15 cellular contexts compared by ENCODE assay signal in the genomic region with DNA sequence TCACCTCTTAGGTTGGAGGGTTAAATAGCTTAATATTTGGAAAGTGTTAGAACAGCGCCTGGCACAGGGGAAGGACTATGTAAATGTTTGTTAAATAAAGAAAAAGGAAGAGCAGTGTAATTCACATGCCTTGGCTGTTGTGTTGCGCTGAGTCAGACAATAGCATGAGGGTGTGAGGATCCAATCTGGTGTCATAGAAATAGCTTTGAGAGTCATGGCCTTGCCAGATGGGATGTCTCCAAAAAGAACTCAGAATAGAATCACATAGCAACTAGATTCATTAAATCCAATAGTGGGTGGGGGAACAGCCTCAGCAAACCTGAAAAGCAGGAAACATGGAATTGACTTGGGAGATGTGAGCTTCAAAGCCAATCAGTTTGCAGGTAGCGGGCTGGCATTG. TPM values are rescaled to one million over a fixed set of nuclear protein-coding genes. Genes with fewer than 3 reads are reported as not detected.
A peak's percentile ranks its signal among the peaks of the same experiment; 100 is the strongest.
DNase-seq lines count a peak whose midpoint lies in the region; ATAC-seq, FAIRE-seq and TF ChIP-seq lines count a peak whose summit lies in the region.
"Had no signal": no experiment of that assay in that cellular context is flagged by ENCODE, and none has a peak within 500 bp of the region (broad histone marks: within the 10 kb centered on the region; RNA-seq: fewer than 3 reads in every experiment).

No MANE protein-coding gene starts in this region.

- peaks cover 34% of the 10 kb centered on the region for H3K4me1 Mint-ChIP-seq in chondrocyte (ENCODE audit: low read depth)

- no peak overlapping the region for H2AFZ ChIP-seq in HepG2 (ENCODE audit: low read length)

- H3K27me3 ChIP-seq in HepG2 (ENCODE audit: control insufficient read depth in 1 of 2, insufficient read depth in 2 of 2, low read length in 2 of 2) (peaks cover 0 to 1% of the 10 kb centered on the region in 2 experiments; a peak in 2 of 5 replicates), stomach smooth muscle (ENCODE audit: control insufficient read depth in 1 of 2, insufficient read depth in 2 of 2, low read length in 2 of 2) (no peaks in the 10 kb centered on the region)
- H3K27me3 ChIP-seq: ovary had no signal

- ATAC-seq in HepG2 = no peak
- no peak for ATAC-seq in omental fat pad (ENCODE audit: low FRiP score)
- ATAC-seq: activated CD4-positive, alpha-beta T cell treated with anti-CD3 and anti-CD28 coated beads for 36 hours had no signal

- TF ChIP-seq CTCF in chondrocyte (IDR thresholded peaks at IDR 0.05) (no peak), HepG2 (CRISPR knock-in tag; IDR thresholded peaks at IDR 0.05) (no peak), omental fat pad (IDR thresholded peaks at IDR 0.05) (no peak), GM13976 (IDR thresholded peaks at IDR 0.05; ENCODE audit: borderline replicate concordance, control extremely low read depth, extremely low read depth, insufficient read depth, missing control alignments) (no peak)

- no TSS peak for BruUV-seq in HepG2 (replicated peaks; lab: Mats Ljungman, UMichigan)

- CTCF ChIA-PET in HepG2 (lab: Yijun Ruan, JAX; ENCODE audit: low intra/inter-chr PET ratio, low total read pairs) = no interaction called here

- DNase-seq in DMS 273 (lab: John Stamatoyannopoulos, UW; ENCODE audit: unreplicated experiment) (peak; percentile 38), DMS 273 treated with DMSO at 0.1 percent for 48 hours (lab: John Stamatoyannopoulos, UW) (no peak), chondrocyte (ENCODE audit: low spot score) (no peak), HepG2 (ENCODE audit: low spot score) (no peak), omental fat pad (ENCODE audit: low spot score) (no peak), GM12892 (ENCODE audit: insufficient read length) (no peak), GM13976 (ENCODE audit: low spot score) (no peak)
- DNase-seq: activated CD4-positive, alpha-beta T cell treated with anti-CD3 and anti-CD28 coated beads for 36 hours; activated effector memory CD4-positive, alpha-beta T cell treated with Interleukin-2 at 50 U/mL for 16 hours; DMS79 treated with DMSO at 0.1 percent for 48 hours; foreskin melanocyte had no signal

- no peak overlapping the region for H3K4me3 Mint-ChIP-seq in chondrocyte (ENCODE audit: unreplicated experiment)
- H3K4me3 Mint-ChIP-seq: activated CD4-positive, alpha-beta T cell treated with anti-CD3 and anti-CD28 coated beads for 36 hours; central memory CD8-positive, alpha-beta T cell had no signal

- peak overlapping the region; percentile 56; the same call in 1 of the 2 replicates for H3K4me2 ChIP-seq in HepG2 (ENCODE audit: low read depth, low read length)

- TF ChIP-seq POLR2A in HepG2 (IDR thresholded peaks at IDR 0.05; ENCODE audit: insufficient read depth in 1 of 2, low read depth in 2 of 2, low read length in 2 of 2) (no peak), GM12892 (IDR thresholded peaks at IDR 0.05; ENCODE audit: low read depth, low read length) (no peak)

- no peak for TF ChIP-seq RAD21 in HepG2 (CRISPR knock-in tag; IDR thresholded peaks at IDR 0.05)

- in situ Hi-C loops in HepG2 (cut with HindIII; ENCODE audit: extremely low pct_ligation_motif_present, low pct_unique_long_range_greater_than_20kb) (loop anchor here (10.0 kb wide), 1 partner anchor 302 kb away; no protein-coding TSS in a partner anchor), GM13976 (cut with MboI; ENCODE audit: low sequenced_read_pairs, unreplicated experiment) (no loop called here)

- H3K4me1 ChIP-seq in HepG2 (ENCODE audit: insufficient read depth, low read length) (peaks cover 54% of the 10 kb centered on the region), stomach smooth muscle (ENCODE audit: control insufficient read depth, insufficient read depth, low read length) (peaks cover 22% of the 10 kb centered on the region)

- H3K4me3 ChIP-seq in HepG2 (replicated peaks in 1 of 3; ENCODE audit: insufficient read depth in 1 of 3, low read depth in 2 of 3, low read length in 3 of 3) (0 out of 6 replicates have a peak overlapping the region, but pooled peaks of 1 of the 3 experiments have one; percentile 18), stomach smooth muscle (ENCODE audit: low read length in 2 of 2) (no peak overlapping the region)
- H3K4me3 ChIP-seq: ovary had no signal

- no peaks in the 10 kb centered on the region for H3K36me3 ChIP-seq in HepG2 (replicated peaks in 1 of 2; ENCODE audit: control insufficient read depth in 1 of 2, insufficient read depth in 2 of 2, low read length in 2 of 2)
- H3K36me3 ChIP-seq in stomach smooth muscle (ENCODE audit: control insufficient read depth in 2 of 2, insufficient read depth in 2 of 2, low read length in 2 of 2) = no peaks in the 10 kb centered on the region
- H3K36me3 ChIP-seq: ovary had no signal

- peaks cover 10% of the 10 kb centered on the region for H3K79me2 ChIP-seq in HepG2 (ENCODE audit: insufficient read depth, low read length)

- peak overlapping the region; percentile 67 for H3K27ac Mint-ChIP-seq in chondrocyte (ENCODE audit: unreplicated experiment)
- H3K27ac Mint-ChIP-seq: activated CD4-positive, alpha-beta T cell treated with anti-CD3 and anti-CD28 coated beads for 36 hours had no signal

- FAIRE-seq in HepG2 (lab: Jason Lieb, UNC) (no peak), GM12892 (lab: Jason Lieb, UNC) (no peak)

- H3K27me3 Mint-ChIP-seq in chondrocyte (ENCODE audit: low read depth) = no peaks in the 10 kb centered on the region

- no peaks in the 10 kb centered on the region for H3K9me3 ChIP-seq in HepG2 (ENCODE audit: low read length)
- no peaks in the 10 kb centered on the region for H3K9me3 ChIP-seq in stomach smooth muscle (ENCODE audit: control insufficient read depth in 2 of 2, low read length in 2 of 2)
- H3K9me3 ChIP-seq: ovary had no signal

- TF ChIP-seq EP300 in HepG2 (IDR thresholded peaks at IDR 0.05; ENCODE audit: low read depth in 2 of 2, low read length in 2 of 2) (no peak), HepG2 (CRISPR knock-in tag; IDR thresholded peaks at IDR 0.05; ENCODE audit: borderline replicate concordance) (no peak)

- no peak overlapping the region for H3K9ac ChIP-seq in HepG2 (ENCODE audit: insufficient read depth, low read depth, low read length)
- H3K9ac ChIP-seq in stomach smooth muscle (ENCODE audit: low read length in 2 of 2) = no peak overlapping the region

- intact Hi-C loops in HepG2 (cut with micrococcal nuclease; ENCODE audit: unreplicated experiment) = no loop called here

- no peak overlapping the region for H3K27ac ChIP-seq in HepG2 (ENCODE audit: extremely low read length, insufficient read depth, low read length)
- H3K27ac ChIP-seq in stomach smooth muscle (ENCODE audit: low read length) = peak overlapping the region; percentile 74
- H3K27ac ChIP-seq: 22Rv1, ovary had no signal

- H3K9me3 Mint-ChIP-seq in chondrocyte (ENCODE audit: low read depth) = no peaks in the 10 kb centered on the region
- H3K9me3 Mint-ChIP-seq: central memory CD8-positive, alpha-beta T cell had no signal

- 32% methylated on average over 3 of the region's 3 CpGs for WGBS in HepG2 (ENCODE audit: low lambda C conversion rate)

- POLR2A ChIA-PET in HepG2 (lab: Yijun Ruan, JAX) = no interaction called here

- H3K36me3 Mint-ChIP-seq in chondrocyte (ENCODE audit: low read depth) = no peaks in the 10 kb centered on the region

- H4K20me1 ChIP-seq in HepG2 (ENCODE audit: insufficient read depth, low read length) = no peaks in the 10 kb centered on the region

RNA-seq across cellular contexts. Expression of a gene that starts 3.9 kb away (rescaled TPM):
- 22.3 to 31.4 TPM (median 24.1 TPM) in 3 replicates for total RNA-seq in chondrocyte
- total RNA-seq in HepG2 (2016; rRNA removed; fragmentation: Illumina TruSeq; extraction: Trizol) = 11.8 and 14.7 TPM in 2 replicates
- total RNA-seq in HepG2 (2016; cell fraction: cytosol; rRNA removed; fragmentation: Illumina TruSeq; extraction: Trizol; ENCODE audit: low read depth) = 3.7 and 3.9 TPM in 2 replicates
- total RNA-seq in HepG2 (2016; cell fraction: insoluble cytoplasmic fraction; rRNA removed; fragmentation: Illumina TruSeq; extraction: Trizol) = 10.8 and 13.0 TPM in 2 replicates
- 10.4 and 11.3 TPM in 2 replicates for total RNA-seq in HepG2 (2016; cell fraction: membrane; rRNA removed; fragmentation: Illumina TruSeq; extraction: Trizol)
- 10.6 and 12.4 TPM in 2 replicates for total RNA-seq in HepG2 (2016; cell fraction: nucleus; rRNA removed; fragmentation: Illumina TruSeq; extraction: Trizol)
- polyA plus RNA-seq in HepG2 (2011; rRNA removed) = 7.9 and 9.4 TPM in 2 replicates
- polyA plus RNA-seq in HepG2 (2011; cell fraction: cytosol; rRNA removed) = 3.7 and 5.1 TPM in 2 replicates
- 22.2 and 23.7 TPM in 2 replicates for polyA plus RNA-seq in HepG2 (2011; cell fraction: nucleus; rRNA removed)
- polyA plus RNA-seq in HepG2 (2012) = 8.1 and 8.8 TPM in 2 replicates
- polyA plus RNA-seq in HepG2 (2016; cell fraction: cytosol; fragmentation: Illumina TruSeq; extraction: Trizol; ENCODE audit: low read depth) = 3.3 and 4.1 TPM in 2 replicates
- 8.2 and 9.0 TPM in 2 replicates for polyA plus RNA-seq in HepG2 (2016; cell fraction: insoluble cytoplasmic fraction; fragmentation: Illumina TruSeq; extraction: Trizol; ENCODE audit: low read depth)
- 5.9 and 6.1 TPM in 2 replicates for polyA plus RNA-seq in HepG2 (2016; cell fraction: membrane; fragmentation: Illumina TruSeq; extraction: Trizol; ENCODE audit: low read depth)
- 15.4 and 16.1 TPM in 2 replicates for polyA plus RNA-seq in HepG2 (2016; cell fraction: nucleus; fragmentation: Illumina TruSeq; extraction: Trizol; ENCODE audit: insufficient read depth, low read depth)
- 15.6 and 28.8 TPM in 2 replicates for polyA minus RNA-seq in HepG2 (2011; rRNA and poly(A)+ RNA removed; ENCODE audit: low replicate concordance)
- 7.3 and 10.0 TPM in 2 replicates for polyA minus RNA-seq in HepG2 (2011; cell fraction: cytosol; rRNA and poly(A)+ RNA removed)
- 15.7 and 18.5 TPM in 2 replicates for polyA minus RNA-seq in HepG2 (2011; cell fraction: nucleus; rRNA and poly(A)+ RNA removed)
- 10 to 100 TPM; 22.3 to 32.3 (median 23.3) TPM for total RNA-seq in omental fat pad
- polyA plus RNA-seq in GM12892 (2012; ENCODE audit: missing spikeins) = 7.8 TPM

RNA-seq across cellular contexts. Expression of a gene that starts 37.7 kb away (rescaled TPM):
- total RNA-seq in chondrocyte = 29.5 to 35.7 TPM (median 29.8 TPM) in 3 replicates
- 69.2 and 74.3 TPM in 2 replicates for total RNA-seq in HepG2 (2016; rRNA removed; fragmentation: Illumina TruSeq; extraction: Trizol)
- 14.2 and 14.8 TPM in 2 replicates for total RNA-seq in HepG2 (2016; cell fraction: cytosol; rRNA removed; fragmentation: Illumina TruSeq; extraction: Trizol; ENCODE audit: low read depth)
- total RNA-seq in HepG2 (2016; cell fraction: insoluble cytoplasmic fraction; rRNA removed; fragmentation: Illumina TruSeq; extraction: Trizol) = 70.2 and 72.6 TPM in 2 replicates
- total RNA-seq in HepG2 (2016; cell fraction: membrane; rRNA removed; fragmentation: Illumina TruSeq; extraction: Trizol) = 27.9 and 28.9 TPM in 2 replicates
- total RNA-seq in HepG2 (2016; cell fraction: nucleus; rRNA removed; fragmentation: Illumina TruSeq; extraction: Trizol) = 64.0 TPM in 2 replicates
- 54.7 and 60.1 TPM in 2 replicates for polyA plus RNA-seq in HepG2 (2011; rRNA removed)
- polyA plus RNA-seq in HepG2 (2011; cell fraction: cytosol; rRNA removed) = 28.6 and 33.5 TPM in 2 replicates
- 148 and 153 TPM in 2 replicates for polyA plus RNA-seq in HepG2 (2011; cell fraction: nucleus; rRNA removed)
- polyA plus RNA-seq in HepG2 (2012) = 41.3 and 42.1 TPM in 2 replicates
- polyA plus RNA-seq in HepG2 (2016; cell fraction: cytosol; fragmentation: Illumina TruSeq; extraction: Trizol; ENCODE audit: low read depth) = 23.2 and 27.5 TPM in 2 replicates
- 79.2 and 82.6 TPM in 2 replicates for polyA plus RNA-seq in HepG2 (2016; cell fraction: insoluble cytoplasmic fraction; fragmentation: Illumina TruSeq; extraction: Trizol; ENCODE audit: low read depth)
- 27.1 and 31.5 TPM in 2 replicates for polyA plus RNA-seq in HepG2 (2016; cell fraction: membrane; fragmentation: Illumina TruSeq; extraction: Trizol; ENCODE audit: low read depth)
- polyA plus RNA-seq in HepG2 (2016; cell fraction: nucleus; fragmentation: Illumina TruSeq; extraction: Trizol; ENCODE audit: insufficient read depth, low read depth) = 204 and 214 TPM in 2 replicates
- polyA minus RNA-seq in HepG2 (2011; rRNA and poly(A)+ RNA removed; ENCODE audit: low replicate concordance) = 20.9 and 34.4 TPM in 2 replicates
- polyA minus RNA-seq in HepG2 (2011; cell fraction: cytosol; rRNA and poly(A)+ RNA removed) = 12.5 and 15.0 TPM in 2 replicates
- 53.0 and 61.3 TPM in 2 replicates for polyA minus RNA-seq in HepG2 (2011; cell fraction: nucleus; rRNA and poly(A)+ RNA removed)
- 10 to 100 TPM; 27.1 to 41.3 (median 36.1) TPM for total RNA-seq in omental fat pad
- polyA plus RNA-seq in GM12892 (2012; ENCODE audit: missing spikeins) = 42.4 TPM
